22 cellular contexts compared by ENCODE assay signal in genomic region chr10:14072541-14072940, GRCh38.
"Had no signal": no experiment of that assay in that cellular context is flagged by ENCODE, and none has a peak within 500 bp of the region (broad histone marks: within the 10 kb centered on the region; RNA-seq: fewer than 3 reads in every experiment).

No MANE protein-coding gene starts in this region.

- FAIRE-seq: endometrium, pancreas, small intestine, urothelium cell line had no signal

- H3K4me1 Mint-ChIP-seq: naive thymus-derived CD8-positive, alpha-beta T cell had no signal

- H3K4me2 ChIP-seq: neural progenitor cell had no signal

- H3K27me3 ChIP-seq: esophagus muscularis mucosa, neural progenitor cell, pancreas had no signal

- H3K9me3 ChIP-seq: esophagus muscularis mucosa, pancreas had no signal

- H3K4me1 ChIP-seq: neural progenitor cell had no signal

- H3K27ac Mint-ChIP-seq: naive thymus-derived CD8-positive, alpha-beta T cell; neural progenitor cell; progenitor cell of endocrine pancreas; type B pancreatic cell had no signal

- H3K4me3 Mint-ChIP-seq: naive thymus-derived CD8-positive, alpha-beta T cell; neural progenitor cell; type B pancreatic cell had no signal

- H3K27ac ChIP-seq: coronary artery, dorsolateral prefrontal cortex, epithelial cell of prostate, esophagus muscularis mucosa, neural progenitor cell, pancreas had no signal

- DNase-seq: dorsolateral prefrontal cortex; effector memory CD4-positive, alpha-beta T cell; foreskin fibroblast; left colon; left ventricle myocardium superior; mesendoderm; naive thymus-derived CD8-positive, alpha-beta T cell; nucleus accumbens; pancreas; right cardiac atrium; small intestine; stimulated activated CD4-positive, alpha-beta T cell treated with anti-CD3 and anti-CD28 coated beads, Interleukin-2, amount 100 ng/mL, for 48 hours; stimulated activated naive CD4-positive, alpha-beta T cell treated with Interleukin-2 at 50 U/mL for 16 hours had no signal

- H3K9ac ChIP-seq: neural progenitor cell had no signal

- H3K4me3 ChIP-seq: coronary artery, dorsolateral prefrontal cortex, esophagus muscularis mucosa, lung, neural progenitor cell, pancreas had no signal

- H2AFZ ChIP-seq: neural progenitor cell had no signal

- ATAC-seq: left colon; left ventricle myocardium superior; naive thymus-derived CD8-positive, alpha-beta T cell; pancreas; right cardiac atrium had no signal

- H3K36me3 ChIP-seq: esophagus muscularis mucosa, neural progenitor cell, pancreas had no signal
